34 cellular contexts compared by ENCODE assay signal in the genomic region with DNA sequence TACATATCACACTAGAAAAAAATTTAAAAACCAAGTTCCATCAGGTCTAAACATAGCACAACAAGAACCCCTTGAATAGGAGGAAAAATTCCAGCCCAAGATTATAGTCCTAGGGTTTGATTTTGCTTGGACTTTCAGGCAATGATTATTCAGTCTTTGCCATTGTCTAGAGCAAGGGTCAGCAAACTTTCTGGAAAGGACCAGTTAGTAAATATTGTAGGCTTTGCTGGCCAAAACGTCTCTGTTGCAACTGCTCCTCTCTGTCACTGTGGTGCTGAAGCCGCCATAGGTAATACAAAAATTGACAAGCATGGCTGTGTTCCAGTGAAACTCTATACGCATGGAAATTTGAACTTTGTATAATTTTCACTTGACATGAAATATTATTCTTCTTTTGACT.
"Had no signal": no experiment of that assay in that cellular context is flagged by ENCODE, and none has a peak within 500 bp of the region (broad histone marks: within the 10 kb centered on the region; RNA-seq: fewer than 3 reads in every experiment).

No MANE protein-coding gene starts in this region.

- H3K27me3 ChIP-seq: body of pancreas, foreskin keratinocyte had no signal

- H3K9me3 Mint-ChIP-seq: activated CD4-positive, alpha-beta memory T cell treated with anti-CD3 and anti-CD28 coated beads, Interleukin-2, amount 10 ng/mL, durations not matched to agents 7 days and 5 days; activated naive CD4-positive, alpha-beta T cell treated with anti-CD3 and anti-CD28 coated beads, Interleukin-2, amount 50 U/mL, for 24 hours; activated naive CD8-positive, alpha-beta T cell treated with anti-CD3 and anti-CD28 coated beads, Interleukin-2, amount 50 U/mL, for 24 hours; central memory CD8-positive, alpha-beta T cell; effector memory CD8-positive, alpha-beta T cell had no signal

- H3K4me1 ChIP-seq: adrenal gland, body of pancreas, esophagus muscularis mucosa, foreskin keratinocyte, gastrocnemius medialis had no signal

- H3K36me3 ChIP-seq: adrenal gland, esophagus muscularis mucosa, gastrocnemius medialis, WERI-Rb-1 had no signal

- DNase-seq: activated B cell treated with CpG ODN at 0.5 μM for 24 hours; activated CD4-positive, alpha-beta memory T cell treated with anti-CD3 and anti-CD28 coated beads, Interleukin-2, amount 10 ng/mL, durations not matched to agents 7 days and 5 days; activated CD4-positive, alpha-beta T cell treated with anti-CD3 and anti-CD28 coated beads for 36 hours; activated CD4-positive, alpha-beta T cell treated with anti-CD3 and anti-CD28 coated beads, Interleukin-2, amount 10 ng/mL, durations not matched to agents 7 days and 5 days; activated CD4-positive, alpha-beta T cell treated with anti-CD3 and anti-CD28 coated beads, Interleukin-2, amount 50 U/mL, for 4 hours; activated CD8-positive, alpha-beta memory T cell treated with anti-CD3 and anti-CD28 coated beads, Interleukin-2, amount 50 U/mL, for 48 hours; activated gamma-delta T cell treated with Interleukin-2 at 50 U/mL for 16 hours; activated naive CD4-positive, alpha-beta T cell treated with Interleukin-2 at 50 U/mL for 16 hours; activated naive CD8-positive, alpha-beta T cell treated with anti-CD3 and anti-CD28 coated beads for 36 hours; activated naive CD8-positive, alpha-beta T cell treated with anti-CD3 and anti-CD28 coated beads, Interleukin-2, amount 50 U/mL, for 24 hours; activated T-cell treated with anti-CD3 and anti-CD28 coated beads for 4 hours; activated T-cell treated with anti-CD3 and anti-CD28 coated beads, Interleukin-2, amount 50 U/mL, for 24 hours; activated T-cell treated with anti-CD3 and anti-CD28 coated beads, Interleukin-2, amount 50 U/mL, for 72 hours; adrenal gland; amygdala; aorta; body of pancreas; dorsolateral prefrontal cortex; effector memory CD8-positive, alpha-beta T cell; erythroblast; foreskin keratinocyte; gastrocnemius medialis; glutamatergic neuron; T-helper 1 cell; T-helper 17 cell; T1000; WERI-Rb-1 had no signal

- H3K36me3 Mint-ChIP-seq: activated naive CD4-positive, alpha-beta T cell treated with anti-CD3 and anti-CD28 coated beads, Interleukin-2, amount 50 U/mL, for 24 hours had no signal

- H3K4me1 Mint-ChIP-seq: activated CD4-positive, alpha-beta memory T cell treated with anti-CD3 and anti-CD28 coated beads, Interleukin-2, amount 10 ng/mL, durations not matched to agents 7 days and 5 days; central memory CD8-positive, alpha-beta T cell had no signal

- H3K9me3 ChIP-seq: adrenal gland, body of pancreas, esophagus muscularis mucosa, gastrocnemius medialis had no signal

- H3K27ac Mint-ChIP-seq: activated B cell treated with CpG ODN at 0.5 μM for 24 hours; activated CD4-positive, alpha-beta memory T cell treated with anti-CD3 and anti-CD28 coated beads, Interleukin-2, amount 10 ng/mL, durations not matched to agents 7 days and 5 days; activated CD4-positive, alpha-beta T cell treated with anti-CD3 and anti-CD28 coated beads for 36 hours; activated CD4-positive, alpha-beta T cell treated with anti-CD3 and anti-CD28 coated beads, Interleukin-2, amount 10 ng/mL, durations not matched to agents 7 days and 5 days; activated naive CD4-positive, alpha-beta T cell treated with anti-CD3 and anti-CD28 coated beads, Interleukin-2, amount 50 U/mL, for 24 hours; activated naive CD8-positive, alpha-beta T cell treated with anti-CD3 and anti-CD28 coated beads for 36 hours; activated naive CD8-positive, alpha-beta T cell treated with anti-CD3 and anti-CD28 coated beads, Interleukin-2, amount 50 U/mL, for 24 hours; activated T-cell treated with anti-CD3 and anti-CD28 coated beads, Interleukin-2, amount 50 U/mL, for 24 hours; activated T-cell treated with anti-CD3 and anti-CD28 coated beads, Interleukin-2, amount 50 U/mL, for 72 hours; dendritic cell treated with granulocyte-macrophage colony-stimulating factor and Interleukin-4, amounts not matched to agents 40 ng/mL and 50 ng/mL, for 4 days; effector memory CD8-positive, alpha-beta T cell; T-helper 17 cell; T-helper 2 cell treated with Interferon-gamma antibody and Interleukin-4, amounts not matched to agents 5 μg/mL and 100 μg/mL, for 36 hours had no signal

- ATAC-seq: activated CD4-positive, alpha-beta T cell treated with anti-CD3 and anti-CD28 coated beads for 36 hours; activated CD4-positive, CD25-positive, alpha-beta regulatory T cell treated with anti-CD3 and anti-CD28 coated beads, Interleukin-2, amount 50 U/mL, for 24 hours; activated naive CD8-positive, alpha-beta T cell treated with anti-CD3 and anti-CD28 coated beads, Interleukin-2, amount 50 U/mL, for 24 hours; activated T-cell treated with anti-CD3 and anti-CD28 coated beads, Interleukin-2, amount 50 U/mL, for 72 hours; body of pancreas; effector memory CD8-positive, alpha-beta T cell; foreskin keratinocyte; gastrocnemius medialis; T-helper 17 cell had no signal

- H3K4me3 ChIP-seq: adrenal gland, body of pancreas, coronary artery, dorsolateral prefrontal cortex, esophagus muscularis mucosa, gastrocnemius medialis had no signal

- H3K4me3 Mint-ChIP-seq: activated B cell treated with CpG ODN at 0.5 μM for 24 hours; activated CD4-positive, alpha-beta memory T cell treated with anti-CD3 and anti-CD28 coated beads, Interleukin-2, amount 10 ng/mL, durations not matched to agents 7 days and 5 days; activated CD4-positive, alpha-beta T cell treated with anti-CD3 and anti-CD28 coated beads for 36 hours; activated CD4-positive, alpha-beta T cell treated with anti-CD3 and anti-CD28 coated beads, Interleukin-2, amount 10 ng/mL, durations not matched to agents 7 days and 5 days; activated naive CD4-positive, alpha-beta T cell treated with anti-CD3 and anti-CD28 coated beads, Interleukin-2, amount 50 U/mL, for 24 hours; activated naive CD8-positive, alpha-beta T cell treated with anti-CD3 and anti-CD28 coated beads for 36 hours; activated naive CD8-positive, alpha-beta T cell treated with anti-CD3 and anti-CD28 coated beads, Interleukin-2, amount 50 U/mL, for 24 hours; activated T-cell treated with anti-CD3 and anti-CD28 coated beads, Interleukin-2, amount 50 U/mL, for 24 hours; activated T-cell treated with anti-CD3 and anti-CD28 coated beads, Interleukin-2, amount 50 U/mL, for 72 hours; central memory CD8-positive, alpha-beta T cell; dendritic cell treated with granulocyte-macrophage colony-stimulating factor and Interleukin-4, amounts not matched to agents 40 ng/mL and 50 ng/mL, for 4 days; effector memory CD8-positive, alpha-beta T cell; T-helper 17 cell; T-helper 2 cell treated with Interferon-gamma antibody and Interleukin-4, amounts not matched to agents 5 μg/mL and 100 μg/mL, for 36 hours had no signal

- H3K27ac ChIP-seq: adrenal gland, body of pancreas, coronary artery, dorsolateral prefrontal cortex, esophagus muscularis mucosa, foreskin keratinocyte, gastrocnemius medialis, WERI-Rb-1 had no signal

- H3K27me3 Mint-ChIP-seq: activated CD4-positive, alpha-beta T cell treated with anti-CD3 and anti-CD28 coated beads for 36 hours; activated naive CD4-positive, alpha-beta T cell treated with anti-CD3 and anti-CD28 coated beads, Interleukin-2, amount 50 U/mL, for 24 hours; activated naive CD8-positive, alpha-beta T cell treated with anti-CD3 and anti-CD28 coated beads, Interleukin-2, amount 50 U/mL, for 24 hours had no signal
